In the genomic region with DNA sequence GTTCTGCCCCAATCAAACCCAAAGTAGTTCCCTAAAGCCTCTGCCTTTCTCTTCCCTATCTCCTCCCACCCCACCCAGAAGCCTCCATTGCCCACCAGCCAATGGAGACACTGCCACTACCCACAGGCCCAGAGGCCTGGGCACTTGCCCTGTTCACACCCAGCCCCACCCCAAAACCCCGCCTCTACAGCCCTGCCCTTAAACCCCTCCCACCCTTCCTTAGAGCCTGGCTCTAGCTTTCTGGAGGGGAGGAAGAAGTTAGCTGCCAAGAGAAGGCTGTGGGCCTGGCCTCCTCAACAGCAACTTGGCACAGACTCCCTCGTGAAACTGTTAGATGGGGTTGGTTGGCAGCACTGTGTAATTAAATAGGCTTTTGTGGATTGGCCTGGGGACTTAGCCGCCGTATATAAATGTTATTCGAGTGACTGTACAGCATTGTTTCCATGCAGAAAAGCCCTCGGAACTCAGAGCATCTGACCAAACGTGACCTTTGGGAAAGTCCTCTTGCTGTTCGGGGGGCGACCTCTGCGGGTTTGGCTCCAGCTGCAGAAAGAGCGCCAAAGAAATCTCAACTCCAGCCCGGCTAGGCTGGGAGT, we compare ENCODE assay signal across 7 cellular contexts. TPM values are rescaled to one million over a fixed set of nuclear protein-coding genes. Genes with fewer than 3 reads are reported as not detected.
DNase-seq lines count a peak whose midpoint lies in the region; ATAC-seq, FAIRE-seq and TF ChIP-seq lines count a peak whose summit lies in the region.

No MANE protein-coding gene starts in this region.

- H3K4me3 ChIP-seq in brain microvascular endothelial cell (ENCODE audit: low read depth, low read length), result peak overlapping the region; percentile 51
- no peak overlapping the region for H3K4me3 ChIP-seq in left lung
- peak overlapping the region in 2 of 4 donors; percentile 41 to 53 for H3K4me3 ChIP-seq in transverse colon

- TF ChIP-seq EP300 in transverse colon (IDR thresholded peaks at IDR 0.05; ENCODE audit: low read depth), result no peak

- 23% methylated on average over 12 of the region's 12 CpGs; no CpG with 5 or more reads in 1 of the 2 donors for WGBS in transverse colon (ENCODE audit: low coverage in 1 of 2), 2 donors

- DNase-seq in GM12892 (ENCODE audit: insufficient read length), result peak; percentile 19
- peak; percentile 96 to 97 for DNase-seq in NCI-H446 (lab: John Stamatoyannopoulos, UW)
- DNase-seq in brain microvascular endothelial cell, result peak; percentile 58
- peak in 1 of 2 donors; percentile 74 for DNase-seq in left lung
- DNase-seq in transverse colon, result peak; percentile 78
- no peak for DNase-seq in stimulated activated CD4-positive, alpha-beta T cell treated with anti-CD3 and anti-CD28 coated beads, Interleukin-1b, Interleukin-23, amount 100 ng/mL, for 48 hours
- no peak for DNase-seq in DMS53 (lab: John Stamatoyannopoulos, UW)

- in situ Hi-C loops in brain microvascular endothelial cell (cut with HindIII; ENCODE audit: low pct_ligation_motif_present, low sequenced_read_pairs), result no loop called here
- in situ Hi-C loops in transverse colon (cut with MboI; ENCODE audit: low pct_ligation_motif_present in 1 of 4, low pct_unique_long_range_greater_than_20kb in 1 of 4, low sequenced_read_pairs in 3 of 4), result loop anchor here in 2 of 4 donors (10.0 kb wide), 1 partner anchor 84 kb away; no protein-coding TSS in a partner anchor

- H3K27ac ChIP-seq in brain microvascular endothelial cell, result no peak overlapping the region
- peak overlapping the region in 1 of 2 donors; percentile 44 for H3K27ac ChIP-seq in left lung
- peak overlapping the region; percentile 58 to 82 (median 74) for H3K27ac ChIP-seq in transverse colon

- no peak for TF ChIP-seq POLR2A in GM12892 (IDR thresholded peaks at IDR 0.05; ENCODE audit: low read depth, low read length)
- TF ChIP-seq POLR2A in transverse colon (IDR thresholded peaks at IDR 0.05), result no peak

- H3K27me3 ChIP-seq in brain microvascular endothelial cell (replicated peaks) (no peaks in the 10 kb centered on the region), left lung (no peaks in the 10 kb centered on the region), transverse colon (no peaks in the 10 kb centered on the region)

- intact Hi-C loops in left lung (cut with DNase I) (loop anchor here in 1 of 2 donors (10.0 kb wide), 1 partner anchor 84 kb away; no protein-coding TSS in a partner anchor), transverse colon (cut with DNase I; ENCODE audit: low total_unique reads) (loop anchor here (10.0 kb wide), 1 partner anchor 84 kb away; no protein-coding TSS in a partner anchor)

- H3K36me3 ChIP-seq in brain microvascular endothelial cell (replicated peaks) (no peaks in the 10 kb centered on the region), left lung (no peaks in the 10 kb centered on the region), transverse colon (no peaks in the 10 kb centered on the region)

- no peak for FAIRE-seq in GM12892 (lab: Jason Lieb, UNC)

- H3K4me1 ChIP-seq in left lung, result peaks cover 6 to 12% of the 10 kb centered on the region in 2 donors
- peaks cover 4 to 17% (median 15%) of the 10 kb centered on the region in 4 donors for H3K4me1 ChIP-seq in transverse colon

- no peaks in the 10 kb centered on the region for H3K9me3 ChIP-seq in left lung
- no peaks in the 10 kb centered on the region for H3K9me3 ChIP-seq in transverse colon

- TF ChIP-seq CTCF in brain microvascular endothelial cell (IDR thresholded peaks at IDR 0.05; ENCODE audit: low read depth, low read length, missing control alignments), result no peak
- TF ChIP-seq CTCF in left lung (IDR thresholded peaks at IDR 0.05), result no peak
- no peak for TF ChIP-seq CTCF in transverse colon (IDR thresholded peaks at IDR 0.05)

- ATAC-seq in left lung, result peak; percentile 84

RNA-seq across cellular contexts. Expression of gene COL11A2, which starts 31.4 kb away (rescaled TPM):
- 0.83 TPM for polyA plus RNA-seq in GM12892 (2012; ENCODE audit: missing spikeins)
- total RNA-seq in left lung (under 1 TPM; 0.45 to 0.87 TPM), transverse colon (under 1 TPM in 3 of 4 donors, not detected in 1; 0.14 to 0.79 (median 0.75) TPM)

RNA-seq across cellular contexts. Expression of gene RXRB, which starts 39.6 kb away (rescaled TPM):
- 22.8 TPM for polyA plus RNA-seq in GM12892 (2012; ENCODE audit: missing spikeins)
- 10 to 100 TPM; 35.4 to 37.1 TPM for total RNA-seq in left lung
- total RNA-seq in transverse colon, result 10 to 100 TPM; 26.9 to 31.9 (median 29.4) TPM

RNA-seq across cellular contexts. Expression of gene SLC39A7, which starts 39.8 kb away (rescaled TPM):
- polyA plus RNA-seq in GM12892 (2012; ENCODE audit: missing spikeins), result 34.0 TPM
- 100 to 1,000 TPM; 131 to 149 TPM for total RNA-seq in left lung
- total RNA-seq in transverse colon, result 10 to 100 TPM; 38.2 to 99.9 (median 60.5) TPM

RNA-seq across cellular contexts. Expression of gene HSD17B8, which starts 43.6 kb away (rescaled TPM):
- polyA plus RNA-seq in GM12892 (2012; ENCODE audit: missing spikeins), result 17.4 TPM
- 10 to 100 TPM; 13.5 to 14.0 TPM for total RNA-seq in left lung
- 10 to 100 TPM; 34.3 to 65.7 (median 43.1) TPM for total RNA-seq in transverse colon

RNA-seq across cellular contexts. Expression of gene RING1, which starts 47.5 kb away (rescaled TPM):
- polyA plus RNA-seq in GM12892 (2012; ENCODE audit: missing spikeins), result 19.7 TPM
- total RNA-seq in left lung (10 to 100 TPM; 37.4 to 41.4 TPM), transverse colon (10 to 100 TPM; 10.8 to 29.9 (median 19.9) TPM)

Comparison
In these comparisons a context has a peak if more than half of its experiments do, and no peak if none do; other contexts are left out.
1. DNase-seq: peak in GM12892 (single experiment), NCI-H446 (2 of 2), brain microvascular endothelial cell (single experiment) and transverse colon (single experiment); none in stimulated activated CD4-positive, alpha-beta T cell treated with anti-CD3 and anti-CD28 coated beads, Interleukin-1b, Interleukin-23, amount 100 ng/mL, for 48 hours (single experiment) and DMS53 (single experiment).